22 cellular contexts compared by ENCODE assay signal in genomic region chr21:41669533-41669830, GRCh38.
DNase-seq lines count a peak whose midpoint lies in the region; ATAC-seq and TF ChIP-seq lines count a peak whose summit lies in the region.
"Had no signal": no experiment of that assay in that cellular context is flagged by ENCODE, and none has a peak within 500 bp of the region (broad histone marks: within the 10 kb centered on the region; RNA-seq: fewer than 3 reads in every experiment).

No MANE protein-coding gene starts in this region.

- TF ChIP-seq POLR2A in spleen (IDR thresholded peaks at IDR 0.05): no peak

- H3K4me3 Mint-ChIP-seq in HFFc6: no peak overlapping the region
- no peak overlapping the region for H3K4me3 Mint-ChIP-seq in osteocyte (ENCODE audit: unreplicated experiment)
- H3K4me3 Mint-ChIP-seq: CD8-positive, alpha-beta memory T cell had no signal

- H3K36me3 Mint-ChIP-seq in HFFc6 (ENCODE audit: low read depth): no peaks in the 10 kb centered on the region
- no peaks in the 10 kb centered on the region for H3K36me3 Mint-ChIP-seq in osteocyte (ENCODE audit: unreplicated experiment)
- H3K36me3 Mint-ChIP-seq: CD8-positive, alpha-beta memory T cell had no signal

- DNase-seq in Right ventricle myocardium superior (peak; percentile 24), left ventricle myocardium superior (no peak), HFFc6 (no peak), spleen (peak; percentile 44), AG20443 (ENCODE audit: low spot score) (no peak), NCI-H1048 (lab: John Stamatoyannopoulos, UW) (no peak), osteocyte (ENCODE audit: extremely low spot score, unreplicated experiment) (no peak)
- DNase-seq: ACHN; CD8-positive, alpha-beta memory T cell; GDM1; GOT3; MG63; NCI-H1417 treated with DMSO at 0.1 percent for 48 hours; NCI-H187; NCI-H446; NCI-H526; OCI-M1; RPMI8226 had no signal

- peak overlapping the region; percentile 71 to 82 for H3K27ac ChIP-seq in esophagus (ENCODE audit: low read depth in 2 of 2, low read length in 1 of 2)
- H3K27ac ChIP-seq in spleen: no peak overlapping the region
- H3K27ac ChIP-seq: 22Rv1, C4-2B had no signal

- H3K4me1 Mint-ChIP-seq in HFFc6 (ENCODE audit: low read depth): peaks cover 16% of the 10 kb centered on the region
- peaks cover 13% of the 10 kb centered on the region for H3K4me1 Mint-ChIP-seq in osteocyte (ENCODE audit: unreplicated experiment)

- H3K27me3 ChIP-seq in esophagus (ENCODE audit: control insufficient read depth in 1 of 2, insufficient read depth in 2 of 2, low read length in 2 of 2) (no peaks in the 10 kb centered on the region), spleen (replicated peaks in 1 of 7) (peaks cover 0 to 71% (median 0%) of the 10 kb centered on the region in 7 donors)
- H3K27me3 ChIP-seq: MG63 had no signal

- H3K27me3 Mint-ChIP-seq in HFFc6 (ENCODE audit: insufficient read depth): peaks cover 26% of the 10 kb centered on the region
- H3K27me3 Mint-ChIP-seq in osteocyte (ENCODE audit: unreplicated experiment): no peaks in the 10 kb centered on the region

- ATAC-seq in Right ventricle myocardium superior (ENCODE audit: poor library complexity) (no peak), left ventricle myocardium superior (no peak)
- ATAC-seq: K562 had no signal

- intact Hi-C loops in Right ventricle myocardium superior (cut with DNase I) (no loop called here), left ventricle myocardium superior (cut with micrococcal nuclease) (no loop called here), spleen (cut with DNase I; ENCODE audit: low total_unique reads) (no loop called here)

- no peaks in the 10 kb centered on the region for H3K36me3 ChIP-seq in esophagus (ENCODE audit: control insufficient read depth in 2 of 2, insufficient read depth in 2 of 2, low read length in 1 of 2)
- no peaks in the 10 kb centered on the region for H3K36me3 ChIP-seq in spleen
- H3K36me3 ChIP-seq: MG63 had no signal

- WGBS in esophagus, 2 donors: 74 to 78% methylated on average over 4 of the region's 4 CpGs
- 69 to 87% (median 81%) methylated on average over 3 to 4 of the region's 4 CpGs for WGBS in spleen, 5 donors

- peak; percentile 10; the same call in 1 of the 2 replicates for TF ChIP-seq CTCF in HFFc6 (IDR thresholded peaks at IDR 0.05)
- TF ChIP-seq CTCF in spleen (IDR thresholded peaks at IDR 0.05 in 8 of 11, conservative IDR thresholded peaks at IDR 0.05 in 3 of 11): no peak
- no peak for TF ChIP-seq CTCF in osteocyte (IDR thresholded peaks at IDR 0.05)

- H3K4me1 ChIP-seq in esophagus (ENCODE audit: control insufficient read depth in 2 of 2, insufficient read depth in 2 of 2, low read length in 1 of 2) (peaks cover 2 to 49% of the 10 kb centered on the region in 2 donors), spleen (peaks cover 0 to 4% (median 0%) of the 10 kb centered on the region in 6 donors)

- H3K4me3 ChIP-seq in esophagus (ENCODE audit: low read depth in 1 of 2, low read length in 2 of 2) (peak overlapping the region in 1 of 2 donors; percentile 20), spleen (no peak overlapping the region)
- H3K4me3 ChIP-seq: K562, MG63 had no signal

- no peak overlapping the region for H3K27ac Mint-ChIP-seq in HFFc6
- no peak overlapping the region for H3K27ac Mint-ChIP-seq in osteocyte (ENCODE audit: unreplicated experiment)
- H3K27ac Mint-ChIP-seq: CD8-positive, alpha-beta memory T cell had no signal

- H3K9me3 ChIP-seq in esophagus (ENCODE audit: control insufficient read depth in 2 of 2, insufficient read depth in 1 of 2, low read depth in 1 of 2, low read length in 1 of 2) (peaks cover 0 to 2% of the 10 kb centered on the region in 2 donors), spleen (no peaks in the 10 kb centered on the region)
- H3K9me3 ChIP-seq: MG63 had no signal

- H3K9me3 Mint-ChIP-seq in HFFc6 (no peaks in the 10 kb centered on the region), osteocyte (ENCODE audit: unreplicated experiment) (no peaks in the 10 kb centered on the region)
- H3K9me3 Mint-ChIP-seq: CD8-positive, alpha-beta memory T cell had no signal

Comparison
In these comparisons a context has a peak if more than half of its experiments do, and no peak if none do; other contexts are left out.
1. DNase-seq: peak in Right ventricle myocardium superior (single experiment) and spleen (single experiment); none in left ventricle myocardium superior (single experiment), HFFc6 (single experiment), AG20443 (single experiment), NCI-H1048 (single experiment) and osteocyte (single experiment).
2. H3K27ac ChIP-seq: peak in esophagus (2 of 2); none in spleen (0 of 8).